ENCODE assay signal across 1 cellular context in genomic region chr1:230426246-230427101, GRCh38.
A peak's percentile ranks its signal among the peaks of the same experiment; 100 is the strongest.
TF ChIP-seq lines count a peak whose summit lies in the region.

TSS of gene PGBD5 (minus strand) at chr1:230426332. CDS start at chr1:230425928, 404 bp downstream.

TF ChIP-seq in HepG2, 621 proteins besides CTCF, POLR2A, EP300 and RAD21 (continued from another document and continues in another):
- peak; percentile 85 for TF ChIP-seq TFE3 (CRISPR knock-in tag; IDR thresholded peaks at IDR 0.05)
- no peak for TF ChIP-seq ZMYM3 (CRISPR knock-in tag; IDR thresholded peaks at IDR 0.05)
- TF ChIP-seq ZNF780A (CRISPR knock-in tag; IDR thresholded peaks at IDR 0.05) = no peak
- no peak for TF ChIP-seq DPF2 (CRISPR knock-in tag; IDR thresholded peaks at IDR 0.05; ENCODE audit: borderline replicate concordance, low read depth)
- TF ChIP-seq RAD51 (IDR thresholded peaks at IDR 0.05; ENCODE audit: borderline replicate concordance) = no peak
- no peak for TF ChIP-seq FOXK2 (IDR thresholded peaks at IDR 0.05)
- TF ChIP-seq RERE (CRISPR knock-in tag; IDR thresholded peaks at IDR 0.05; ENCODE audit: low read depth) = no peak
- TF ChIP-seq MBNL3 (CRISPR knock-in tag; conservative IDR thresholded peaks at IDR 0.05) = no peak
- no peak for TF ChIP-seq RCOR2 (CRISPR knock-in tag; IDR thresholded peaks at IDR 0.05)
- TF ChIP-seq GPBP1L1 (CRISPR knock-in tag; IDR thresholded peaks at IDR 0.05) = no peak
- TF ChIP-seq RBAK (CRISPR knock-in tag; IDR thresholded peaks at IDR 0.05) = no peak
- TF ChIP-seq PAX8 (CRISPR knock-in tag; IDR thresholded peaks at IDR 0.05; ENCODE audit: borderline replicate concordance) = peak; percentile 53; the same call in 1 of the 2 replicates
- peak; percentile 87 for TF ChIP-seq FOXC1 (CRISPR knock-in tag; IDR thresholded peaks at IDR 0.05; ENCODE audit: borderline replicate concordance)
- no peak for TF ChIP-seq DRAP1 (CRISPR knock-in tag; IDR thresholded peaks at IDR 0.05)
- TF ChIP-seq ZSCAN12 (CRISPR knock-in tag; IDR thresholded peaks at IDR 0.05) = peak; percentile 95; the same call in 1 of the 2 replicates
- TF ChIP-seq SRSF1 (optimal IDR thresholded peaks at IDR 0.05; ENCODE audit: low read depth, low read length) = no peak
- no peak for TF ChIP-seq ZNF652 (CRISPR knock-in tag; IDR thresholded peaks at IDR 0.05; ENCODE audit: borderline replicate concordance, low read depth)
- peak; percentile 74; the same call in 1 of the 2 replicates for TF ChIP-seq ZGPAT (CRISPR knock-in tag; IDR thresholded peaks at IDR 0.05)
- TF ChIP-seq RORA (CRISPR knock-in tag; IDR thresholded peaks at IDR 0.05) = no peak
- TF ChIP-seq LRRFIP1 (CRISPR knock-in tag; conservative IDR thresholded peaks at IDR 0.05) = no peak
- peak; percentile 71; the same call in 1 of the 2 replicates for TF ChIP-seq TFDP1 (CRISPR knock-in tag; IDR thresholded peaks at IDR 0.05; ENCODE audit: borderline replicate concordance)
- no peak for TF ChIP-seq SMARCC2 (IDR thresholded peaks at IDR 0.05)
- TF ChIP-seq FLYWCH1 (CRISPR knock-in tag; IDR thresholded peaks at IDR 0.05) = no peak
- no peak for TF ChIP-seq XBP1 (CRISPR knock-in tag; IDR thresholded peaks at IDR 0.05)
- 0 out of 2 replicates have a peak, but pooled peaks have one; percentile 42 for TF ChIP-seq ZNF17 (CRISPR knock-in tag; IDR thresholded peaks at IDR 0.05)
- TF ChIP-seq GFI1 (CRISPR knock-in tag; IDR thresholded peaks at IDR 0.05; ENCODE audit: borderline replicate concordance) = no peak; the same call in 1 of the 2 replicates
- peak; percentile 66; the same call in 1 of the 2 replicates for TF ChIP-seq BATF2 (CRISPR knock-in tag; IDR thresholded peaks at IDR 0.05)
- no peak; the same call in 1 of the 2 replicates for TF ChIP-seq BRD4 (CRISPR knock-in tag; IDR thresholded peaks at IDR 0.05)
- no peak for TF ChIP-seq ZNF549 (CRISPR knock-in tag; IDR thresholded peaks at IDR 0.05)
- TF ChIP-seq HIC2 (CRISPR knock-in tag; IDR thresholded peaks at IDR 0.05; ENCODE audit: low read depth) = no peak
- peak; percentile 76; the same call in 1 of the 2 replicates for TF ChIP-seq CREBL2 (CRISPR knock-in tag; IDR thresholded peaks at IDR 0.05; ENCODE audit: borderline replicate concordance)
- TF ChIP-seq LCORL (IDR thresholded peaks at IDR 0.05) = no peak
- TF ChIP-seq LCORL (CRISPR knock-in tag; IDR thresholded peaks at IDR 0.05) = no peak
- peak; percentile 92 for TF ChIP-seq ZBTB26 (CRISPR knock-in tag; IDR thresholded peaks at IDR 0.05; ENCODE audit: borderline replicate concordance)
- peak; percentile 63 for TF ChIP-seq PATZ1 (CRISPR knock-in tag; IDR thresholded peaks at IDR 0.05)
- TF ChIP-seq PITX1 (CRISPR knock-in tag; IDR thresholded peaks at IDR 0.05) = peak; percentile 76
- TF ChIP-seq LBX2 (CRISPR knock-in tag; IDR thresholded peaks at IDR 0.05; ENCODE audit: borderline replicate concordance) = 0 out of 2 replicates have a peak, but pooled peaks have one; percentile 66
